8 cellular contexts compared by ENCODE assay signal in the genomic region with DNA sequence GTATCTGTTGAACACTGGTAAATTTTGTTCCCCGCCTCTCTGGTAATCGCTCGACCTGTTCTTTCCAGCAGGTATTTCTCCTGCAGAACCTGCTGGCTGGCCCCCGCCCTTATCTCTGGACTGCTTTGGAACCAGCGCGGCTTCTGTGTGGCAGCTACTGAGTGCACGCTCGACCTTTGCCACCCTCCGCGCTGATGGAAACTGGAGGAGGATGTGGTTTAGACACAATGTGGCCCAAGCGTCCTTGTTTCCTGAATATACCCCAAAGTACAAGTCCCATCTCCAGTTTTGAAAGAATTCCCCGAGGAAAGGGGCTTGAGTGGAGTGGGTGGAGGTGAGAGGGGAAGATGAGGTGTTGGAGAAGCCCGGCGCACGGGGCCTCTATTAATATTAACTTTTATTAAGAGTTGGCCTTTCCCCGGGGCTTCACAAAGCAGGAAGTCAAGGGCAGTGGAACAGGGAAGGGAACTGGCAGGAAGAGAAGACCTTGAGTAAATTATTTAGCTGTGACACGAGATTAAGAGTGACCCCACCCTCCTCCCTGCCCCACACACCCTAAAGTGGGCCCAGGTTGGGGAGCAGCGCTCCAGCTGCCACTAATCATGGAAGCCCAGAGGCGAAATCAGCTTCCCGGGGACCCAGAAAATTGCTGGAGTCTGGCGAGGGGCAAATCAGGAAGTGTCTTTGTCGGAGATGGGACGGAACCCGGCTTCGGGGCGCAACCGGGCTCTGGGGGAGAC.
DNase-seq lines count a peak whose midpoint lies in the region; ATAC-seq and TF ChIP-seq lines count a peak whose summit lies in the region.

No MANE protein-coding gene starts in this region.

- H3K9me3 Mint-ChIP-seq in dendritic cell treated with granulocyte-macrophage colony-stimulating factor and Interleukin-4, amounts not matched to agents 40 ng/mL and 50 ng/mL, for 4 days: peaks cover 6% of the 10 kb centered on the region
- H3K9me3 Mint-ChIP-seq in nephron progenitor cell: peaks cover 10% of the 10 kb centered on the region

- DNase-seq in COLO668 (lab: John Stamatoyannopoulos, UW; ENCODE audit: unreplicated experiment) (peak; percentile 74), nephron progenitor cell (peak; percentile 31), AG20443 (ENCODE audit: low spot score) (no peak), GOT3 (lab: John Stamatoyannopoulos, UW) (no peak)
- DNase-seq in effector CD8-positive, alpha-beta T cell (lab: John Stamatoyannopoulos, UW): no peak

- peak overlapping the region; percentile 74 for H3K27ac Mint-ChIP-seq in dendritic cell treated with granulocyte-macrophage colony-stimulating factor and Interleukin-4, amounts not matched to agents 40 ng/mL and 50 ng/mL, for 4 days
- no peak overlapping the region for H3K27ac Mint-ChIP-seq in nephron progenitor cell

- H3K27me3 Mint-ChIP-seq in dendritic cell treated with granulocyte-macrophage colony-stimulating factor and Interleukin-4, amounts not matched to agents 40 ng/mL and 50 ng/mL, for 4 days: peaks cover 76% of the 10 kb centered on the region
- peaks cover 38% of the 10 kb centered on the region for H3K27me3 Mint-ChIP-seq in nephron progenitor cell (ENCODE audit: low read depth, poor library complexity)

- ATAC-seq in HG03460 (IDR thresholded peaks at IDR 0.05; ENCODE audit: unreplicated experiment) (peak; percentile 23), HG03045 (IDR thresholded peaks at IDR 0.05; ENCODE audit: unreplicated experiment) (no peak)

- TF ChIP-seq CTCF in nephron progenitor cell (IDR thresholded peaks at IDR 0.05): no peak

- intact Hi-C loops in dendritic cell treated with granulocyte-macrophage colony-stimulating factor and Interleukin-4, amounts not matched to agents 40 ng/mL and 50 ng/mL, for 4 days (cut with micrococcal nuclease): loop anchor here (1.0 to 10.0 kb wide), 3 partner anchors 84 to 398 kb away; no protein-coding TSS in a partner anchor

- H3K4me3 Mint-ChIP-seq in dendritic cell treated with granulocyte-macrophage colony-stimulating factor and Interleukin-4, amounts not matched to agents 40 ng/mL and 50 ng/mL, for 4 days: peak overlapping the region; percentile 78
- H3K4me3 Mint-ChIP-seq in nephron progenitor cell: peak overlapping the region; percentile 80

- no peaks in the 10 kb centered on the region for H3K36me3 Mint-ChIP-seq in dendritic cell treated with granulocyte-macrophage colony-stimulating factor and Interleukin-4, amounts not matched to agents 40 ng/mL and 50 ng/mL, for 4 days (ENCODE audit: low read depth)
- no peaks in the 10 kb centered on the region for H3K36me3 Mint-ChIP-seq in nephron progenitor cell (ENCODE audit: low read depth)

- peaks cover 15% of the 10 kb centered on the region for H3K4me1 Mint-ChIP-seq in dendritic cell treated with granulocyte-macrophage colony-stimulating factor and Interleukin-4, amounts not matched to agents 40 ng/mL and 50 ng/mL, for 4 days (ENCODE audit: low read depth)
- peaks cover 33% of the 10 kb centered on the region for H3K4me1 Mint-ChIP-seq in nephron progenitor cell

Comparison
In these comparisons a context has a peak if more than half of its experiments do, and no peak if none do; other contexts are left out.
1. DNase-seq: peak in COLO668 (single experiment) and nephron progenitor cell (single experiment); none in effector CD8-positive, alpha-beta T cell (single experiment), AG20443 (single experiment) and GOT3 (single experiment).